ENCODE assay signal across 1 cellular context in the genomic region with DNA sequence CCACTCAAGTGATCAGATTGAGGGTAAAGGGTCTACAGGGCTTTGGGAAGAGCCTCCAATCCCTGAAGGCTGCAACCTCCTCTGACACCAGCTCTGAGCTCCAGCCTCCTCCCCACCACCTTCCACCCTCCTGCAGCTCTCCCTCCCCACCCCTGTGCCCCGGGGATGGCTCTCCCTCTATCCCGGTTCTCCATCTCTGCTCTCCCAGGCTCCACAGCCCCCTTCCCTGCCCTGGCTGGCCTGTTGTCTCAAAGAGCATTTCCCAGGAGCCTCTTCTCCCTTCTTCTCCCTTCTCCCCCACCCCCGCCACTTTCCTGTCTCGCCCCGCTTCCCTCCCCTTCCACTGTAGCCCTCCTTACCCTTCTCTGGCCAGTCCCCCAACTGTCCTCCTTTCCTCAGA.
TF ChIP-seq lines count a peak whose summit lies in the region.

No MANE protein-coding gene starts in this region.

TF ChIP-seq in IMR-90, 13 proteins besides CTCF, POLR2A, EP300 and RAD21 (continued from another document):
- TF ChIP-seq, protein P1, sequence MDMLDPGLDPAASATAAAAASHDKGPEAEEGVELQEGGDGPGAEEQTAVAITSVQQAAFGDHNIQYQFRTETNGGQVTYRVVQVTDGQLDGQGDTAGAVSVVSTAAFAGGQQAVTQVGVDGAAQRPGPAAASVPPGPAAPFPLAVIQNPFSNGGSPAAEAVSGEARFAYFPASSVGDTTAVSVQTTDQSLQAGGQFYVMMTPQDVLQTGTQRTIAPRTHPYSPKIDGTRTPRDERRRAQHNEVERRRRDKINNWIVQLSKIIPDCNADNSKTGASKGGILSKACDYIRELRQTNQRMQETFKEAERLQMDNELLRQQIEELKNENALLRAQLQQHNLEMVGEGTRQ (IDR thresholded peaks at IDR 0.05; ENCODE audit: low read depth, low read length), result no peak
- no peak for TF ChIP-seq RCOR1 (IDR thresholded peaks at IDR 0.05; ENCODE audit: insufficient replicate concordance, low read length)
